In the genomic region with DNA sequence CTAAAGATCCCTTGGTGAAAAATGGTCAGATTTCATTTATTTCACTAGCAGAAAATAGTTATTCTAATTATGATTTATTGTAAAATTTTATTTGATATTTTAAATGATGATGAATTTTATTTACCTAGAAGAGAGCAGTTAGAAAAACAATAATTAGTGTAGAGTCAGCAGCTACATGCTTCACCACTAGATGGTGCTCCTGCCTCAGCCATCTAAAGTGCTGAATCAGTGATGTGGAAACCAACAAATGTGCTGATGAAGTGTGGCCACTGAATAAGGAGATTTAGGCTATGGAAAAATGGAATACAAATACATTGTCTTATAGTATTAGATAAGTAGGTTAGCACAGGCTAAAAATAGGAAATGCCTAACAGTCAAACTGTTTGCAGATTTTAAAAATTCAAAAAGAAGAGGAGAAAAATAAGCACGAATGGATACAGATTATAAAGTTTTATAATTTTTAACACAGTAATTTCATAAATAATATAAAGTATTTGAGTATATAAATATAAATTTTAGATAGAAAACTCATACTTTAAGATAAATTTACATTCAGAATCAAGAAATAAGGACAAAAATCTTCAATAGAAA, we compare ENCODE assay signal across 1 cellular context.
TF ChIP-seq lines count a peak whose summit lies in the region.

No MANE protein-coding gene starts in this region.

TF ChIP-seq in GM23338, 12 proteins besides CTCF, POLR2A, EP300 and RAD21 (continued from another document):
- TF ChIP-seq, protein P1, sequence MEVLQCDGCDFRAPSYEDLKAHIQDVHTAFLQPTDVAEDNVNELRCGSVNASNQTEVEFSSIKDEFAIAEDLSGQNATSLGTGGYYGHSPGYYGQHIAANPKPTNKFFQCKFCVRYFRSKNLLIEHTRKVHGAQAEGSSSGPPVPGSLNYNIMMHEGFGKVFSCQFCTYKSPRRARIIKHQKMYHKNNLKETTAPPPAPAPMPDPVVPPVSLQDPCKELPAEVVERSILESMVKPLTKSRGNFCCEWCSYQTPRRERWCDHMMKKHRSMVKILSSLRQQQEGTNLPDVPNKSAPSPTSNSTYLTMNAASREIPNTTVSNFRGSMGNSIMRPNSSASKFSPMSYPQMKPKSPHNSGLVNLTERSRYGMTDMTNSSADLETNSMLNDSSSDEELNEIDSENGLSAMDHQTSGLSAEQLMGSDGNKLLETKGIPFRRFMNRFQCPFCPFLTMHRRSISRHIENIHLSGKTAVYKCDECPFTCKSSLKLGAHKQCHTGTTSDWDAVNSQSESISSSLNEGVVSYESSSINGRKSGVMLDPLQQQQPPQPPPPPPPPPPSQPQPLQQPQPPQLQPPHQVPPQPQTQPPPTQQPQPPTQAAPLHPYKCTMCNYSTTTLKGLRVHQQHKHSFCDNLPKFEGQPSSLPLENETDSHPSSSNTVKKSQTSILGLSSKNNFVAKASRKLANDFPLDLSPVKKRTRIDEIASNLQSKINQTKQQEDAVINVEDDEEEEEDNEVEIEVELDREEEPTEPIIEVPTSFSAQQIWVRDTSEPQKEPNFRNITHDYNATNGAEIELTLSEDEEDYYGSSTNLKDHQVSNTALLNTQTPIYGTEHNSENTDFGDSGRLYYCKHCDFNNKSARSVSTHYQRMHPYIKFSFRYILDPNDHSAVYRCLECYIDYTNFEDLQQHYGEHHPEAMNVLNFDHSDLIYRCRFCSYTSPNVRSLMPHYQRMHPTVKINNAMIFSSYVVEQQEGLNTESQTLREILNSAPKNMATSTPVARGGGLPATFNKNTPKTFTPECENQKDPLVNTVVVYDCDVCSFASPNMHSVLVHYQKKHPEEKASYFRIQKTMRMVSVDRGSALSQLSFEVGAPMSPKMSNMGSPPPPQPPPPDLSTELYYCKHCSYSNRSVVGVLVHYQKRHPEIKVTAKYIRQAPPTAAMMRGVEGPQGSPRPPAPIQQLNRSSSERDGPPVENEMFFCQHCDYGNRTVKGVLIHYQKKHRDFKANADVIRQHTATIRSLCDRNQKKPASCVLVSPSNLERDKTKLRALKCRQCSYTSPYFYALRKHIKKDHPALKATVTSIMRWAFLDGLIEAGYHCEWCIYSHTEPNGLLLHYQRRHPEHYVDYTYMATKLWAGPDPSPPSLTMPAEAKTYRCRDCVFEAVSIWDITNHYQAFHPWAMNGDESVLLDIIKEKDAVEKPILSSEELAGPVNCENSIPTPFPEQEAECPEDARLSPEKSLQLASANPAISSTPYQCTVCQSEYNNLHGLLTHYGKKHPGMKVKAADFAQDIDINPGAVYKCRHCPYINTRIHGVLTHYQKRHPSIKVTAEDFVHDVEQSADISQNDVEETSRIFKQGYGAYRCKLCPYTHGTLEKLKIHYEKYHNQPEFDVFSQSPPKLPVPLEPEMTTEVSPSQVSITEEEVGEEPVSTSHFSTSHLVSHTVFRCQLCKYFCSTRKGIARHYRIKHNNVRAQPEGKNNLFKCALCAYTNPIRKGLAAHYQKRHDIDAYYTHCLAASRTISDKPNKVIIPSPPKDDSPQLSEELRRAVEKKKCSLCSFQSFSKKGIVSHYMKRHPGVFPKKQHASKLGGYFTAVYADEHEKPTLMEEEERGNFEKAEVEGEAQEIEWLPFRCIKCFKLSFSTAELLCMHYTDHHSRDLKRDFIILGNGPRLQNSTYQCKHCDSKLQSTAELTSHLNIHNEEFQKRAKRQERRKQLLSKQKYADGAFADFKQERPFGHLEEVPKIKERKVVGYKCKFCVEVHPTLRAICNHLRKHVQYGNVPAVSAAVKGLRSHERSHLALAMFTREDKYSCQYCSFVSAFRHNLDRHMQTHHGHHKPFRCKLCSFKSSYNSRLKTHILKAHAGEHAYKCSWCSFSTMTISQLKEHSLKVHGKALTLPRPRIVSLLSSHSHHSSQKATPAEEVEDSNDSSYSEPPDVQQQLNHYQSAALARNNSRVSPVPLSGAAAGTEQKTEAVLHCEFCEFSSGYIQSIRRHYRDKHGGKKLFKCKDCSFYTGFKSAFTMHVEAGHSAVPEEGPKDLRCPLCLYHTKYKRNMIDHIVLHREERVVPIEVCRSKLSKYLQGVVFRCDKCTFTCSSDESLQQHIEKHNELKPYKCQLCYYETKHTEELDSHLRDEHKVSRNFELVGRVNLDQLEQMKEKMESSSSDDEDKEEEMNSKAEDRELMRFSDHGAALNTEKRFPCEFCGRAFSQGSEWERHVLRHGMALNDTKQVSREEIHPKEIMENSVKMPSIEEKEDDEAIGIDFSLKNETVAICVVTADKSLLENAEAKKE (CRISPR knock-in tag; IDR thresholded peaks at IDR 0.05): no peak
